ENCODE assay signal across 11 cellular contexts in genomic region chr13:33351324-33351723, GRCh38.
DNase-seq lines count a peak whose midpoint lies in the region; ATAC-seq, FAIRE-seq and TF ChIP-seq lines count a peak whose summit lies in the region.
"Had no signal": no experiment of that assay in that cellular context is flagged by ENCODE, and none has a peak within 500 bp of the region (broad histone marks: within the 10 kb centered on the region; RNA-seq: fewer than 3 reads in every experiment).

No MANE protein-coding gene starts in this region.

- H3K9me3 ChIP-seq in left lung (no peaks in the 10 kb centered on the region), neuronal stem cell (replicated peaks in 1 of 2; ENCODE audit: control insufficient read depth in 2 of 2, insufficient read depth in 1 of 2, low read depth in 1 of 2, low read length in 2 of 2) (peaks cover 0 to 3% of the 10 kb centered on the region in 2 donors)

- no peak overlapping the region for H3K23ac ChIP-seq in neuronal stem cell (ENCODE audit: low read depth, low read length, poor library complexity)

- FAIRE-seq in HTR-8/SVneo (lab: Jason Lieb, UNC) = no peak
- FAIRE-seq: islet of Langerhans had no signal

- H3K9ac ChIP-seq in neuronal stem cell (ENCODE audit: low read depth, low read length, poor library complexity) = no peak overlapping the region

- H3K27me3 ChIP-seq in left lung (peaks cover 0 to 17% of the 10 kb centered on the region in 2 donors), neuronal stem cell (ENCODE audit: control insufficient read depth in 3 of 3, insufficient read depth in 3 of 3, low read depth in 1 of 3, low read length in 3 of 3) (peaks cover 5 to 25% (median 19%) of the 10 kb centered on the region in 3 experiments)

- no peak overlapping the region for H2BK15ac ChIP-seq in neuronal stem cell (ENCODE audit: low read length)

- ATAC-seq in left lung = peak; percentile 9

- no peak overlapping the region for H2BK5ac ChIP-seq in neuronal stem cell (ENCODE audit: low read length)

- no peak overlapping the region for H4K8ac ChIP-seq in neuronal stem cell (ENCODE audit: low read depth, low read length)

- H3K79me1 ChIP-seq in neuronal stem cell (ENCODE audit: low read depth, low read length) = no peaks in the 10 kb centered on the region

- H3K27ac ChIP-seq in caudate nucleus (ENCODE audit: low read depth, low read length) (peak overlapping the region; percentile 20), left lung (peak overlapping the region in 1 of 2 donors; percentile 84), neuronal stem cell (replicated peaks; ENCODE audit: low read length) (no peak overlapping the region)

- no peak overlapping the region for H3K18ac ChIP-seq in neuronal stem cell (ENCODE audit: low read length)

- DNase-seq in A172 (ENCODE audit: low spot score) (peak; percentile 26), HTR-8/SVneo (ENCODE audit: insufficient read length, low spot score) (peak; percentile 49), caudate nucleus (lab: John Stamatoyannopoulos, UW) (no peak), left lung (no peak), KG1 (lab: John Stamatoyannopoulos, UW) (no peak), midbrain (lab: John Stamatoyannopoulos, UW) (no peak), neuronal stem cell (ENCODE audit: low spot score) (no peak), NCI-H2227 treated with DMSO at 0.1 percent for 48 hours (lab: John Stamatoyannopoulos, UW) (no peak)
- DNase-seq: CD4-positive, alpha-beta memory T cell; stimulated activated CD4-positive, alpha-beta T cell treated with anti-CD3 and anti-CD28 coated beads, Interleukin-2, amount 100 ng/mL, for 24 hours had no signal

- H3K4me1 ChIP-seq in left lung (peaks cover 0 to 50% of the 10 kb centered on the region in 2 donors), neuronal stem cell (ENCODE audit: control insufficient read depth in 2 of 2, insufficient read depth in 1 of 2, low read depth in 1 of 2, low read length in 2 of 2) (no peaks in the 10 kb centered on the region)

- WGBS in neuronal stem cell (ENCODE audit: extremely low coverage in 2 of 2, insufficient read length in 2 of 2, insufficient replicate concordance in 1 of 2), 2 donors = 100% methylated on average over 1 of the region's 2 CpGs; no CpG with 5 or more reads in 1 of the 2 donors

- H4K91ac ChIP-seq in neuronal stem cell (ENCODE audit: low read depth, low read length, poor library complexity) = no peak overlapping the region

- H2AK5ac ChIP-seq in neuronal stem cell (ENCODE audit: low read depth, low read length) = no peak overlapping the region

- no peak overlapping the region for H2AFZ ChIP-seq in neuronal stem cell (ENCODE audit: low read length)

- H3K14ac ChIP-seq in neuronal stem cell (ENCODE audit: low read length) = no peak overlapping the region

- H3K36me3 ChIP-seq in left lung (no peaks in the 10 kb centered on the region), neuronal stem cell (replicated peaks in 1 of 2; ENCODE audit: control insufficient read depth in 2 of 2, insufficient read depth in 2 of 2, low read length in 2 of 2) (no peaks in the 10 kb centered on the region)

- H3K4ac ChIP-seq in neuronal stem cell (ENCODE audit: low read length) = no peak overlapping the region

- no peak overlapping the region for H2BK12ac ChIP-seq in neuronal stem cell (ENCODE audit: low read length)

- H3K4me2 ChIP-seq in neuronal stem cell (ENCODE audit: insufficient read depth, low read length, poor library complexity, severe bottlenecking) = no peak overlapping the region

- no peak overlapping the region for H2BK120ac ChIP-seq in neuronal stem cell (ENCODE audit: low read depth, low read length)

- intact Hi-C loops in left lung (cut with DNase I) = no loop called here

- TF ChIP-seq CTCF in left lung (IDR thresholded peaks at IDR 0.05) = no peak

- peak overlapping the region in 1 of 2 donors; percentile 70 for H3K4me3 ChIP-seq in left lung
- H3K4me3 ChIP-seq in neuronal stem cell (ENCODE audit: low read length in 2 of 2) = no peak overlapping the region

Comparison
In these comparisons a context has a peak if more than half of its experiments do, and no peak if none do; other contexts are left out.
1. DNase-seq: peak in A172 (single experiment) and HTR-8/SVneo (single experiment); none in caudate nucleus (0 of 61), left lung (0 of 2), KG1 (single experiment), midbrain (single experiment), neuronal stem cell (single experiment) and NCI-H2227 treated with DMSO at 0.1 percent for 48 hours (single experiment).